Comparison of ENCODE assay signal across 1 cellular context in the genomic region with DNA sequence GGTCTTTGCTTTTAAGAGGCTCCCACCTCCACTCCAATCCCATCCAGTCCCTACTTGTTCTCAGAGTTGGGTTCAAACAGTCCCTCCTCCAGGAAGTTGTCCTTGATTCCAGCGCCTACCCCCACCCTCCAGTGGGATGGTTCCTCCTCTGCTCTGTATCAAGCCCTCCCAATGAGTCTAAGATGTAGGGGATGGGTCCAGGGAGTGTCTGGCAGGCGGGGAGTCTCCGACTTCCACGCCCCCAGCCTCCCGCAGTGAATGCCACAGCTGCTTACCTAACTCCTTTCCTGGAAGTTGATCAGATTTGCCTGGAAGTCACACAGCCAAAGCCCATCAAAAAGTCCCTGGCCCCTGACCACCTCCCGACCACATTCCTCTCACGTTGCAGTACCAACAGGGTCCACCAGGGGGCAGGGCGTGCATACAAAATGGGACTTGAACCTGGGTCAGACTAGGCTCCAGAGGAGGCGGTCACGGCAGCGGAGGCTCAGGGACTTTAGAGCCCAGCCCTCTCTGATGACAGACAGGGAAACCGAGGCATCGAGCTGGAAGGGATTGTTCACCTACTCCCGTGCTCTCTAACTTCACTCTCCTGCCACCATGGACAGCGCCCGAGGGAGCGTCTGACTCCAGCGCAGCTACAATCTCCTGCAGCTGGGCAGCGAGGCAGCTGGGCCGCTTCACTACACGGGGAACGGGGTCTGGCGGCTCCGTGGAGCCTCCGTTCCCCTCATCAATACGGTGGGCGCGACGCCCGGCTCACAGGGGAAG.
TF ChIP-seq lines count a peak whose summit lies in the region.

No MANE protein-coding gene starts in this region.

TF ChIP-seq in SK-N-SH, 30 proteins besides CTCF, POLR2A, EP300 and RAD21 (continued from another document):
- TF ChIP-seq, protein P1, sequence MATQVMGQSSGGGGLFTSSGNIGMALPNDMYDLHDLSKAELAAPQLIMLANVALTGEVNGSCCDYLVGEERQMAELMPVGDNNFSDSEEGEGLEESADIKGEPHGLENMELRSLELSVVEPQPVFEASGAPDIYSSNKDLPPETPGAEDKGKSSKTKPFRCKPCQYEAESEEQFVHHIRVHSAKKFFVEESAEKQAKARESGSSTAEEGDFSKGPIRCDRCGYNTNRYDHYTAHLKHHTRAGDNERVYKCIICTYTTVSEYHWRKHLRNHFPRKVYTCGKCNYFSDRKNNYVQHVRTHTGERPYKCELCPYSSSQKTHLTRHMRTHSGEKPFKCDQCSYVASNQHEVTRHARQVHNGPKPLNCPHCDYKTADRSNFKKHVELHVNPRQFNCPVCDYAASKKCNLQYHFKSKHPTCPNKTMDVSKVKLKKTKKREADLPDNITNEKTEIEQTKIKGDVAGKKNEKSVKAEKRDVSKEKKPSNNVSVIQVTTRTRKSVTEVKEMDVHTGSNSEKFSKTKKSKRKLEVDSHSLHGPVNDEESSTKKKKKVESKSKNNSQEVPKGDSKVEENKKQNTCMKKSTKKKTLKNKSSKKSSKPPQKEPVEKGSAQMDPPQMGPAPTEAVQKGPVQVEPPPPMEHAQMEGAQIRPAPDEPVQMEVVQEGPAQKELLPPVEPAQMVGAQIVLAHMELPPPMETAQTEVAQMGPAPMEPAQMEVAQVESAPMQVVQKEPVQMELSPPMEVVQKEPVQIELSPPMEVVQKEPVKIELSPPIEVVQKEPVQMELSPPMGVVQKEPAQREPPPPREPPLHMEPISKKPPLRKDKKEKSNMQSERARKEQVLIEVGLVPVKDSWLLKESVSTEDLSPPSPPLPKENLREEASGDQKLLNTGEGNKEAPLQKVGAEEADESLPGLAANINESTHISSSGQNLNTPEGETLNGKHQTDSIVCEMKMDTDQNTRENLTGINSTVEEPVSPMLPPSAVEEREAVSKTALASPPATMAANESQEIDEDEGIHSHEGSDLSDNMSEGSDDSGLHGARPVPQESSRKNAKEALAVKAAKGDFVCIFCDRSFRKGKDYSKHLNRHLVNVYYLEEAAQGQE (IDR thresholded peaks at IDR 0.05; ENCODE audit: low read depth, low read length): peak; percentile 97
- TF ChIP-seq YY1 (IDR thresholded peaks at IDR 0.05; ENCODE audit: low read depth) (no peak), FOSL2 (IDR thresholded peaks at IDR 0.05; ENCODE audit: borderline replicate concordance, low read depth) (no peak)
